In the genomic region with DNA sequence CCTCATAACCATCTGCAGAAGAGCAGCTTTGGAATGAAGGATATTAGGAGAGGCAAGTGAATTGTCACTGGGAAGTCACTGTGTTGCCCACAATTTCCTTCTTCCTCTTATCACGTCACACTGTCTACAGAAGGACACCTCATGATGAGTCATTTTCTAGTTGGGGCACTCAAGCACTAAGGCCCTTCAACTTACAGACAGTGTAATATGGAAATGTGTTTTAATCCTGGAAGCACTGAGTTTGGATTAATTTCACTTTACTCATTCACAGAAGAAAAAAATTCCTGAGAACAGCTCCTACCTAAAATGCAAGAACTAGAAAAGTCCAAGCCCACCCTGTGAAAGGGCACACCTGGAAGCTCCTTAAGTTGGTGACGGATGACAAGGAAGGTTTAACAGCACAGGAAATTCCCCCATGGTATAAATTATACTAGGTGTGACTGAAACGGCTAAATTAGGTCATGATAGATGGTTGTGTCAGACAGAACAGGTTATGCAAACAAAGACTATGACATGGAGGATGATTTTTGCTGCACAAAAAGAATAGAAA, we compare ENCODE assay signal across 8 cellular contexts. TPM values are rescaled to one million over a fixed set of nuclear protein-coding genes. Genes with fewer than 3 reads are reported as not detected.
DNase-seq lines count a peak whose midpoint lies in the region; ATAC-seq and TF ChIP-seq lines count a peak whose summit lies in the region.

No MANE protein-coding gene starts in this region.

- peaks cover 11 to 15% of the 10 kb centered on the region in 2 experiments for H3K4me1 Mint-ChIP-seq in H9

- no peak overlapping the region for H2AK5ac ChIP-seq in H9 (ENCODE audit: insufficient read length, low read length)

- H3K23ac ChIP-seq in H9 (ENCODE audit: insufficient read length, low read depth, low read length): no peak overlapping the region

- no peak overlapping the region for H2BK5ac ChIP-seq in H9 (ENCODE audit: insufficient read length, low read length)

- H3K27ac ChIP-seq in H9 (ENCODE audit: insufficient read length, low read depth, low read length): no peak overlapping the region

- no peak overlapping the region for H3K4ac ChIP-seq in H9 (ENCODE audit: low read depth, low read length)

- H3K18ac ChIP-seq in H9 (ENCODE audit: insufficient read length, low read depth, low read length): no peak overlapping the region

- no peaks in the 10 kb centered on the region for H3K27me3 ChIP-seq in H9 (ENCODE audit: insufficient read depth, low read length)

- H3K4me2 ChIP-seq in H9 (ENCODE audit: insufficient read depth, insufficient read length, low read length): no peak overlapping the region

- H3K14ac ChIP-seq in H9 (ENCODE audit: insufficient read depth, low read length): no peak overlapping the region

- no peak overlapping the region for H2AFZ ChIP-seq in H9 (ENCODE audit: low read length)

- H4K91ac ChIP-seq in H9 (ENCODE audit: insufficient read length, low read depth, low read length): no peak overlapping the region

- no peaks in the 10 kb centered on the region for H3K27me3 Mint-ChIP-seq in H9 (ENCODE audit: low read depth)

- H3K56ac ChIP-seq in H9 (ENCODE audit: insufficient read length, low read depth, low read length): no peak overlapping the region

- H2BK15ac ChIP-seq in H9 (ENCODE audit: low read depth, low read length): no peak overlapping the region

- H4K5ac ChIP-seq in H9 (ENCODE audit: insufficient read length, low read depth, low read length): no peak overlapping the region

- no peaks in the 10 kb centered on the region for H3K9me3 ChIP-seq in H9 (ENCODE audit: control insufficient read depth, low read depth, low read length)

- intact Hi-C loops in left ventricle myocardium superior (cut with micrococcal nuclease): no loop called here

- H3K9me3 Mint-ChIP-seq in H9: no peaks in the 10 kb centered on the region

- no peaks in the 10 kb centered on the region for H3K23me2 ChIP-seq in H9 (ENCODE audit: insufficient read length, low read depth, low read length, poor library complexity, severe bottlenecking)

- no peak overlapping the region for H3K4me3 Mint-ChIP-seq in H9

- WGBS in H9 (ENCODE audit: extremely low coverage, insufficient read length, low lambda C conversion rate): no CpG with 5 or more reads among the region's 3 CpGs

- peaks cover 8% of the 10 kb centered on the region for H3K79me1 ChIP-seq in H9 (ENCODE audit: insufficient read depth, low read depth, low read length, poor library complexity, severe bottlenecking)

- H4K8ac ChIP-seq in H9 (replicated peaks; ENCODE audit: insufficient read length, low read depth, low read length): no peak overlapping the region

- H3K27ac Mint-ChIP-seq in H9: peak overlapping the region in 1 of 3 experiments; percentile 12; a peak in 2 of 7 replicates

- H2BK12ac ChIP-seq in H9 (ENCODE audit: insufficient read length, low read depth, low read length): no peak overlapping the region

- H3K4me1 ChIP-seq in H9 (ENCODE audit: insufficient read depth, low read length): no peaks in the 10 kb centered on the region; the same call in 1 of the 2 replicates

- TF ChIP-seq CTCF in H9 (conservative IDR thresholded peaks at IDR 0.05): no peak

- DNase-seq in GM04504 (ENCODE audit: low read depth) (peak; percentile 54), OCI-M2 (lab: John Stamatoyannopoulos, UW; ENCODE audit: unreplicated experiment) (peak; percentile 10), fibroblast of the conjunctiva (ENCODE audit: low read depth) (peak; percentile 27), DMS114 treated with DMSO at 0.1 percent for 48 hours (lab: John Stamatoyannopoulos, UW; ENCODE audit: unreplicated experiment) (no peak), left ventricle myocardium superior (no peak), NCI-H1048 (lab: John Stamatoyannopoulos, UW) (no peak), H9 (no peak)

- H2BK20ac ChIP-seq in H9 (ENCODE audit: low read depth, low read length, poor library complexity, severe bottlenecking): no peak overlapping the region

- ATAC-seq in HG02623 (IDR thresholded peaks at IDR 0.05; ENCODE audit: unreplicated experiment) (peak; percentile 67), left ventricle myocardium superior (no peak)

- H3T11ph ChIP-seq in H9 (ENCODE audit: low read length): no peak overlapping the region

- H3K79me2 ChIP-seq in H9 (ENCODE audit: insufficient read depth, low read length): peaks cover 11% of the 10 kb centered on the region; the same call in 1 of the 2 replicates

- H2BK120ac ChIP-seq in H9 (ENCODE audit: low read depth, low read length, poor library complexity, severe bottlenecking): no peak overlapping the region

- H4K20me1 ChIP-seq in H9 (ENCODE audit: control insufficient read depth, insufficient read depth, insufficient read length): no peaks in the 10 kb centered on the region

- H3K9ac ChIP-seq in H9 (ENCODE audit: extremely low read depth, insufficient read length, low read length): no peak overlapping the region

- no peaks in the 10 kb centered on the region for H3K36me3 Mint-ChIP-seq in H9 (ENCODE audit: insufficient read depth in 1 of 3, low read depth in 3 of 3)

RNA-seq across cellular contexts. Expression of gene PARD3, which starts 56.6 kb away (rescaled TPM):
- total RNA-seq in left ventricle myocardium superior (25.3 TPM), H9 (2021) (44.7 and 47.2 TPM in 2 replicates)

Comparison
In these comparisons a context has a peak if more than half of its experiments do, and no peak if none do; other contexts are left out.
1. DNase-seq: peak in GM04504 (single experiment), OCI-M2 (single experiment) and fibroblast of the conjunctiva (single experiment); none in DMS114 treated with DMSO at 0.1 percent for 48 hours (single experiment), left ventricle myocardium superior (single experiment), NCI-H1048 (single experiment) and H9 (single experiment).